In the genomic region with DNA sequence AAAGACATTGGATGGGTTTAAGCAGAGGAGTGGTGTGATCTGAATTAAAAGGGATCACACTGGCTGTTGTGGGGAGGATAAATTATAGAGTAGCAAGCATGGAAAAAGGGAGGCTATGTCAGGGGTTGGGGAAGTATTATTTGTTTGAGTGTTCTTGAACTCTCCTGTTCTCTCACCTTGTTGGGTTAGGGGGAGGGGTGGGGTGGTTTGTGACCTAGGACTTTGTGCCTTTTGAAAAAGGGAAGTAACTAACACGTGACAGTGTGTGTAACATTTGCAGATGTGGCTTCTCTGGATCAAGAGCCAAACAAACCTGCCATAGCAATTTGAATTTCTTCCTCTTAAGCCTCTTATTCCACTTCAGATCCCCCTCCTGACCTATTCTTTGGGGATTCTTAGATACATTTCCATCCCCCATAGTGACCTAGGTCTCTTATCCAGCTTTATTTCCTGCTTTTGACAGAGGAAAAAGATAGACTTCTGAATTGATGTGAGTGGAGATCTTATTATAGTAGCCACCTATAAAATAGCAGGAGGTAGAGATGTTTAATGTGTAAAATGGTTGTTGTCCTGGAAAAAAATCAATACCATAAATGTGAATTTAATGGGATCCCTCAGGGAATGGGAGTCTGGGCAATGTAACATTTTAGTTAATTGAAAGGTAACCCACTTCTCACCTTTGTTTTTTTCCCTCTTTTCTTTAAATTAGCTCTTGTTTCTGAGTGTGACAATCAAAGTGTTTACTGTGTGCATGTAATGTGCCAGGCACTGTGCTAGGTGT, we compare ENCODE assay signal across 1 cellular context.
TF ChIP-seq lines count a peak whose summit lies in the region.

No MANE protein-coding gene starts in this region.

TF ChIP-seq in HepG2, 621 proteins besides CTCF, POLR2A, EP300 and RAD21 (continued from another document and continues in another):
- TF ChIP-seq RFX5 (IDR thresholded peaks at IDR 0.05; ENCODE audit: low read depth, low read length), result no peak
- no peak for TF ChIP-seq RBM22 (optimal IDR thresholded peaks at IDR 0.05; ENCODE audit: low read length)
- no peak for TF ChIP-seq MBNL3 (CRISPR knock-in tag; conservative IDR thresholded peaks at IDR 0.05)
- no peak for TF ChIP-seq MEIS1 (CRISPR knock-in tag; IDR thresholded peaks at IDR 0.05; ENCODE audit: borderline replicate concordance)
- TF ChIP-seq GATA4 (IDR thresholded peaks at IDR 0.05; ENCODE audit: borderline replicate concordance, low read depth), result no peak
- TF ChIP-seq, protein P1, sequence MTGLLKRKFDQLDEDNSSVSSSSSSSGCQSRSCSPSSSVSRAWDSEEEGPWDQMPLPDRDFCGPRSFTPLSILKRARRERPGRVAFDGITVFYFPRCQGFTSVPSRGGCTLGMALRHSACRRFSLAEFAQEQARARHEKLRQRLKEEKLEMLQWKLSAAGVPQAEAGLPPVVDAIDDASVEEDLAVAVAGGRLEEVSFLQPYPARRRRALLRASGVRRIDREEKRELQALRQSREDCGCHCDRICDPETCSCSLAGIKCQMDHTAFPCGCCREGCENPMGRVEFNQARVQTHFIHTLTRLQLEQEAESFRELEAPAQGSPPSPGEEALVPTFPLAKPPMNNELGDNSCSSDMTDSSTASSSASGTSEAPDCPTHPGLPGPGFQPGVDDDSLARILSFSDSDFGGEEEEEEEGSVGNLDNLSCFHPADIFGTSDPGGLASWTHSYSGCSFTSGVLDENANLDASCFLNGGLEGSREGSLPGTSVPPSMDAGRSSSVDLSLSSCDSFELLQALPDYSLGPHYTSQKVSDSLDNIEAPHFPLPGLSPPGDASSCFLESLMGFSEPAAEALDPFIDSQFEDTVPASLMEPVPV (CRISPR knock-in tag; IDR thresholded peaks at IDR 0.05), result no peak
- TF ChIP-seq, protein P2, sequence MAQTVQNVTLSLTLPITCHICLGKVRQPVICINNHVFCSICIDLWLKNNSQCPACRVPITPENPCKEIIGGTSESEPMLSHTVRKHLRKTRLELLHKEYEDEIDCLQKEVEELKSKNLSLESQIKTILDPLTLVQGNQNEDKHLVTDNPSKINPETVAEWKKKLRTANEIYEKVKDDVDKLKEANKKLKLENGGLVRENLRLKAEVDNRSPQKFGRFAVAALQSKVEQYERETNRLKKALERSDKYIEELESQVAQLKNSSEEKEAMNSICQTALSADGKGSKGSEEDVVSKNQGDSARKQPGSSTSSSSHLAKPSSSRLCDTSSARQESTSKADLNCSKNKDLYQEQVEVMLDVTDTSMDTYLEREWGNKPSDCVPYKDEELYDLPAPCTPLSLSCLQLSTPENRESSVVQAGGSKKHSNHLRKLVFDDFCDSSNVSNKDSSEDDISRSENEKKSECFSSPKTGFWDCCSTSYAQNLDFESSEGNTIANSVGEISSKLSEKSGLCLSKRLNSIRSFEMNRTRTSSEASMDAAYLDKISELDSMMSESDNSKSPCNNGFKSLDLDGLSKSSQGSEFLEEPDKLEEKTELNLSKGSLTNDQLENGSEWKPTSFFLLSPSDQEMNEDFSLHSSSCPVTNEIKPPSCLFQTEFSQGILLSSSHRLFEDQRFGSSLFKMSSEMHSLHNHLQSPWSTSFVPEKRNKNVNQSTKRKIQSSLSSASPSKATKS (CRISPR knock-in tag; IDR thresholded peaks at IDR 0.05), result no peak
- no peak for TF ChIP-seq HMG20B (CRISPR knock-in tag; conservative IDR thresholded peaks at IDR 0.05)
- TF ChIP-seq PCBP2 (optimal IDR thresholded peaks at IDR 0.05; ENCODE audit: low read depth, low read length, poor library complexity, severe bottlenecking), result no peak
- TF ChIP-seq, protein P3, sequence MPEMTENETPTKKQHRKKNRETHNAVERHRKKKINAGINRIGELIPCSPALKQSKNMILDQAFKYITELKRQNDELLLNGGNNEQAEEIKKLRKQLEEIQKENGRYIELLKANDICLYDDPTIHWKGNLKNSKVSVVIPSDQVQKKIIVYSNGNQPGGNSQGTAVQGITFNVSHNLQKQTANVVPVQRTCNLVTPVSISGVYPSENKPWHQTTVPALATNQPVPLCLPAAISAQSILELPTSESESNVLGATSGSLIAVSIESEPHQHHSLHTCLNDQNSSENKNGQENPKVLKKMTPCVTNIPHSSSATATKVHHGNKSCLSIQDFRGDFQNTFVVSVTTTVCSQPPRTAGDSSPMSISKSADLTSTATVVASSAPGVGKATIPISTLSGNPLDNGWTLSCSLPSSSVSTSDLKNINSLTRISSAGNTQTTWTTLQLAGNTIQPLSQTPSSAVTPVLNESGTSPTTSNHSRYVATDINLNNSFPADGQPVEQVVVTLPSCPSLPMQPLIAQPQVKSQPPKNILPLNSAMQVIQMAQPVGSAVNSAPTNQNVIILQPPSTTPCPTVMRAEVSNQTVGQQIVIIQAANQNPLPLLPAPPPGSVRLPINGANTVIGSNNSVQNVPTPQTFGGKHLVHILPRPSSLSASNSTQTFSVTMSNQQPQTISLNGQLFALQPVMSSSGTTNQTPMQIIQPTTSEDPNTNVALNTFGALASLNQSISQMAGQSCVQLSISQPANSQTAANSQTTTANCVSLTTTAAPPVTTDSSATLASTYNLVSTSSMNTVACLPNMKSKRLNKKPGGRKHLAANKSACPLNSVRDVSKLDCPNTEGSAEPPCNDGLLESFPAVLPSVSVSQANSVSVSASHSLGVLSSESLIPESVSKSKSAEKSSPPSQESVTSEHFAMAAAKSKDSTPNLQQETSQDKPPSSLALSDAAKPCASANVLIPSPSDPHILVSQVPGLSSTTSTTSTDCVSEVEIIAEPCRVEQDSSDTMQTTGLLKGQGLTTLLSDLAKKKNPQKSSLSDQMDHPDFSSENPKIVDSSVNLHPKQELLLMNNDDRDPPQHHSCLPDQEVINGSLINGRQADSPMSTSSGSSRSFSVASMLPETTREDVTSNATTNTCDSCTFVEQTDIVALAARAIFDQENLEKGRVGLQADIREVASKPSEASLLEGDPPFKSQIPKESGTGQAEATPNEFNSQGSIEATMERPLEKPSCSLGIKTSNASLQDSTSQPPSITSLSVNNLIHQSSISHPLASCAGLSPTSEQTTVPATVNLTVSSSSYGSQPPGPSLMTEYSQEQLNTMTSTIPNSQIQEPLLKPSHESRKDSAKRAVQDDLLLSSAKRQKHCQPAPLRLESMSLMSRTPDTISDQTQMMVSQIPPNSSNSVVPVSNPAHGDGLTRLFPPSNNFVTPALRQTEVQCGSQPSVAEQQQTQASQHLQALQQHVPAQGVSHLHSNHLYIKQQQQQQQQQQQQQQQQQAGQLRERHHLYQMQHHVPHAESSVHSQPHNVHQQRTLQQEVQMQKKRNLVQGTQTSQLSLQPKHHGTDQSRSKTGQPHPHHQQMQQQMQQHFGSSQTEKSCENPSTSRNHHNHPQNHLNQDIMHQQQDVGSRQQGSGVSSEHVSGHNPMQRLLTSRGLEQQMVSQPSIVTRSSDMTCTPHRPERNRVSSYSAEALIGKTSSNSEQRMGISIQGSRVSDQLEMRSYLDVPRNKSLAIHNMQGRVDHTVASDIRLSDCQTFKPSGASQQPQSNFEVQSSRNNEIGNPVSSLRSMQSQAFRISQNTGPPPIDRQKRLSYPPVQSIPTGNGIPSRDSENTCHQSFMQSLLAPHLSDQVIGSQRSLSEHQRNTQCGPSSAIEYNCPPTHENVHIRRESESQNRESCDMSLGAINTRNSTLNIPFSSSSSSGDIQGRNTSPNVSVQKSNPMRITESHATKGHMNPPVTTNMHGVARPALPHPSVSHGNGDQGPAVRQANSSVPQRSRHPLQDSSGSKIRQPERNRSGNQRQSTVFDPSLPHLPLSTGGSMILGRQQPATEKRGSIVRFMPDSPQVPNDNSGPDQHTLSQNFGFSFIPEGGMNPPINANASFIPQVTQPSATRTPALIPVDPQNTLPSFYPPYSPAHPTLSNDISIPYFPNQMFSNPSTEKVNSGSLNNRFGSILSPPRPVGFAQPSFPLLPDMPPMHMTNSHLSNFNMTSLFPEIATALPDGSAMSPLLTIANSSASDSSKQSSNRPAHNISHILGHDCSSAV (CRISPR knock-in tag; IDR thresholded peaks at IDR 0.05; ENCODE audit: borderline replicate concordance), result no peak
- no peak for TF ChIP-seq ZNF234 (CRISPR knock-in tag; conservative IDR thresholded peaks at IDR 0.05)
- TF ChIP-seq, protein P4, sequence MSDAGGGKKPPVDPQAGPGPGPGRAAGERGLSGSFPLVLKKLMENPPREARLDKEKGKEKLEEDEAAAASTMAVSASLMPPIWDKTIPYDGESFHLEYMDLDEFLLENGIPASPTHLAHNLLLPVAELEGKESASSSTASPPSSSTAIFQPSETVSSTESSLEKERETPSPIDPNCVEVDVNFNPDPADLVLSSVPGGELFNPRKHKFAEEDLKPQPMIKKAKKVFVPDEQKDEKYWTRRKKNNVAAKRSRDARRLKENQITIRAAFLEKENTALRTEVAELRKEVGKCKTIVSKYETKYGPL (CRISPR knock-in tag; IDR thresholded peaks at IDR 0.05), result no peak
- no peak for TF ChIP-seq ZNF30 (CRISPR knock-in tag; IDR thresholded peaks at IDR 0.05)
- TF ChIP-seq PAWR (CRISPR knock-in tag; IDR thresholded peaks at IDR 0.05; ENCODE audit: borderline replicate concordance), result no peak
- no peak for TF ChIP-seq SNRNP70 (IDR thresholded peaks at IDR 0.05; ENCODE audit: low read depth, low read length)
- TF ChIP-seq ARNT2 (CRISPR knock-in tag; IDR thresholded peaks at IDR 0.05; ENCODE audit: low read depth), result no peak
- TF ChIP-seq ZNF607 (CRISPR knock-in tag; IDR thresholded peaks at IDR 0.05; ENCODE audit: borderline replicate concordance), result no peak
- no peak for TF ChIP-seq GATAD1 (CRISPR knock-in tag; IDR thresholded peaks at IDR 0.05)
- TF ChIP-seq, protein P5, sequence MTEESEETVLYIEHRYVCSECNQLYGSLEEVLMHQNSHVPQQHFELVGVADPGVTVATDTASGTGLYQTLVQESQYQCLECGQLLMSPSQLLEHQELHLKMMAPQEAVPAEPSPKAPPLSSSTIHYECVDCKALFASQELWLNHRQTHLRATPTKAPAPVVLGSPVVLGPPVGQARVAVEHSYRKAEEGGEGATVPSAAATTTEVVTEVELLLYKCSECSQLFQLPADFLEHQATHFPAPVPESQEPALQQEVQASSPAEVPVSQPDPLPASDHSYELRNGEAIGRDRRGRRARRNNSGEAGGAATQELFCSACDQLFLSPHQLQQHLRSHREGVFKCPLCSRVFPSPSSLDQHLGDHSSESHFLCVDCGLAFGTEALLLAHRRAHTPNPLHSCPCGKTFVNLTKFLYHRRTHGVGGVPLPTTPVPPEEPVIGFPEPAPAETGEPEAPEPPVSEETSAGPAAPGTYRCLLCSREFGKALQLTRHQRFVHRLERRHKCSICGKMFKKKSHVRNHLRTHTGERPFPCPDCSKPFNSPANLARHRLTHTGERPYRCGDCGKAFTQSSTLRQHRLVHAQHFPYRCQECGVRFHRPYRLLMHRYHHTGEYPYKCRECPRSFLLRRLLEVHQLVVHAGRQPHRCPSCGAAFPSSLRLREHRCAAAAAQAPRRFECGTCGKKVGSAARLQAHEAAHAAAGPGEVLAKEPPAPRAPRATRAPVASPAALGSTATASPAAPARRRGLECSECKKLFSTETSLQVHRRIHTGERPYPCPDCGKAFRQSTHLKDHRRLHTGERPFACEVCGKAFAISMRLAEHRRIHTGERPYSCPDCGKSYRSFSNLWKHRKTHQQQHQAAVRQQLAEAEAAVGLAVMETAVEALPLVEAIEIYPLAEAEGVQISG (CRISPR knock-in tag; IDR thresholded peaks at IDR 0.05), result no peak
- TF ChIP-seq ZEB1 (IDR thresholded peaks at IDR 0.05; ENCODE audit: insufficient replicate concordance, low read depth), result no peak
- no peak for TF ChIP-seq ELF1 (CRISPR knock-in tag; IDR thresholded peaks at IDR 0.05)
- no peak for TF ChIP-seq ZNF674 (CRISPR knock-in tag; IDR thresholded peaks at IDR 0.05; ENCODE audit: low read depth)
- TF ChIP-seq, protein P6, sequence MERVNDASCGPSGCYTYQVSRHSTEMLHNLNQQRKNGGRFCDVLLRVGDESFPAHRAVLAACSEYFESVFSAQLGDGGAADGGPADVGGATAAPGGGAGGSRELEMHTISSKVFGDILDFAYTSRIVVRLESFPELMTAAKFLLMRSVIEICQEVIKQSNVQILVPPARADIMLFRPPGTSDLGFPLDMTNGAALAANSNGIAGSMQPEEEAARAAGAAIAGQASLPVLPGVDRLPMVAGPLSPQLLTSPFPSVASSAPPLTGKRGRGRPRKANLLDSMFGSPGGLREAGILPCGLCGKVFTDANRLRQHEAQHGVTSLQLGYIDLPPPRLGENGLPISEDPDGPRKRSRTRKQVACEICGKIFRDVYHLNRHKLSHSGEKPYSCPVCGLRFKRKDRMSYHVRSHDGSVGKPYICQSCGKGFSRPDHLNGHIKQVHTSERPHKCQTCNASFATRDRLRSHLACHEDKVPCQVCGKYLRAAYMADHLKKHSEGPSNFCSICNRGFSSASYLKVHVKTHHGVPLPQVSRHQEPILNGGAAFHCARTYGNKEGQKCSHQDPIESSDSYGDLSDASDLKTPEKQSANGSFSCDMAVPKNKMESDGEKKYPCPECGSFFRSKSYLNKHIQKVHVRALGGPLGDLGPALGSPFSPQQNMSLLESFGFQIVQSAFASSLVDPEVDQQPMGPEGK (CRISPR knock-in tag; IDR thresholded peaks at IDR 0.05), result no peak
- TF ChIP-seq KDM6A (CRISPR knock-in tag; IDR thresholded peaks at IDR 0.05; ENCODE audit: low read depth), result peak; percentile 78
- TF ChIP-seq, protein P7, sequence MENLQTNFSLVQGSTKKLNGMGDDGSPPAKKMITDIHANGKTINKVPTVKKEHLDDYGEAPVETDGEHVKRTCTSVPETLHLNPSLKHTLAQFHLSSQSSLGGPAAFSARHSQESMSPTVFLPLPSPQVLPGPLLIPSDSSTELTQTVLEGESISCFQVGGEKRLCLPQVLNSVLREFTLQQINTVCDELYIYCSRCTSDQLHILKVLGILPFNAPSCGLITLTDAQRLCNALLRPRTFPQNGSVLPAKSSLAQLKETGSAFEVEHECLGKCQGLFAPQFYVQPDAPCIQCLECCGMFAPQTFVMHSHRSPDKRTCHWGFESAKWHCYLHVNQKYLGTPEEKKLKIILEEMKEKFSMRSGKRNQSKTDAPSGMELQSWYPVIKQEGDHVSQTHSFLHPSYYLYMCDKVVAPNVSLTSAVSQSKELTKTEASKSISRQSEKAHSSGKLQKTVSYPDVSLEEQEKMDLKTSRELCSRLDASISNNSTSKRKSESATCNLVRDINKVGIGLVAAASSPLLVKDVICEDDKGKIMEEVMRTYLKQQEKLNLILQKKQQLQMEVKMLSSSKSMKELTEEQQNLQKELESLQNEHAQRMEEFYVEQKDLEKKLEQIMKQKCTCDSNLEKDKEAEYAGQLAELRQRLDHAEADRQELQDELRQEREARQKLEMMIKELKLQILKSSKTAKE (CRISPR knock-in tag; IDR thresholded peaks at IDR 0.05; ENCODE audit: borderline replicate concordance), result no peak
- peak; percentile 82 for TF ChIP-seq NCOR1 (IDR thresholded peaks at IDR 0.05; ENCODE audit: borderline replicate concordance, low read length)
- TF ChIP-seq NR2F2 (IDR thresholded peaks at IDR 0.05; ENCODE audit: borderline replicate concordance, low read depth), result peak; percentile 63
- TF ChIP-seq DPF2 (CRISPR knock-in tag; IDR thresholded peaks at IDR 0.05; ENCODE audit: borderline replicate concordance, low read depth), result no peak
- TF ChIP-seq FOXA1 (IDR thresholded peaks at IDR 0.05), result 0 out of 2 replicates have a peak, but pooled peaks have one; percentile 22
- no peak for TF ChIP-seq FOXA1 (CRISPR knock-in tag; IDR thresholded peaks at IDR 0.05)
- TF ChIP-seq ZNF44 (CRISPR knock-in tag; IDR thresholded peaks at IDR 0.05), result no peak
- no peak for TF ChIP-seq ELF4 (CRISPR knock-in tag; IDR thresholded peaks at IDR 0.05; ENCODE audit: borderline replicate concordance)
- TF ChIP-seq SCMH1 (CRISPR knock-in tag; IDR thresholded peaks at IDR 0.05; ENCODE audit: borderline replicate concordance), result no peak
